ENCODE assay signal across 15 cellular contexts in the genomic region with DNA sequence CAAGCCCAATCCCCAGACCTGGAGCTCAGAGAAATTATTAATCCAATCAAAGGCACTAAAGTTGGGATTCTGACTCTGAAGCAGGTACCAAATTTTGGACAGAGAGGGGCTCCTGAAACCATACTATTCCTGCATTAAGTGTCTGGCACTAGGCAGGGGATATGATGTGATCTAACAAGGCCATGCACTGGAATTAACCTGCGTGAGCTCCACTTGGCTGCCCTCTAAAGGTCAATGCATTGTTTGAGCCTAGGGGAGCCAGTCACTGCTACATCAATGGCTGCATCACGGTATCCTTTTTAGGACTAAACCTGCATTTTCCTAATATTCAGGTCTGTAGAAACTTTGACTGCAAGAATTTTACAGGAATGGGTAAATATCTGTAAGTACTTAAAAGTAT. TPM values are rescaled to one million over a fixed set of nuclear protein-coding genes. Genes with fewer than 3 reads are reported as not detected.
A peak's percentile ranks its signal among the peaks of the same experiment; 100 is the strongest.
DNase-seq lines count a peak whose midpoint lies in the region; ATAC-seq and TF ChIP-seq lines count a peak whose summit lies in the region.
"Had no signal": no experiment of that assay in that cellular context is flagged by ENCODE, and none has a peak within 500 bp of the region (broad histone marks: within the 10 kb centered on the region; RNA-seq: fewer than 3 reads in every experiment).

No MANE protein-coding gene starts in this region.

- no peaks in the 10 kb centered on the region for H3K36me3 Mint-ChIP-seq in activated naive CD4-positive, alpha-beta T cell treated with anti-CD3 and anti-CD28 coated beads, Interleukin-2, amount 50 U/mL, for 24 hours
- no peaks in the 10 kb centered on the region for H3K36me3 Mint-ChIP-seq in central memory CD8-positive, alpha-beta T cell (ENCODE audit: insufficient read depth)
- peaks cover 0 to 6% of the 10 kb centered on the region in 2 donors for H3K36me3 Mint-ChIP-seq in CD4-positive, alpha-beta memory T cell
- H3K36me3 Mint-ChIP-seq: activated CD4-positive, alpha-beta memory T cell treated with anti-CD3 and anti-CD28 coated beads for 36 hours had no signal

- ATAC-seq in Panc1: no peak; the same call in 1 of the 2 replicates
- no peak for ATAC-seq in central memory CD8-positive, alpha-beta T cell (replicated peaks; ENCODE audit: extremely low read depth, poor library complexity, severe bottlenecking)

- CTCF ChIA-PET in Panc1 (lab: Charles Lee): no interaction called here
- CTCF ChIA-PET in CD4-positive, alpha-beta memory T cell (lab: Charles Lee; ENCODE audit: partially characterized antibody): interaction anchor here (0.7 to 18.0 kb wide), 4 partner anchors 12 to 196 kb away, joined by 3 to 467 read pairs (median 4); no protein-coding TSS in a partner anchor

- H3K27me3 ChIP-seq in Panc1 (ENCODE audit: control insufficient read depth, insufficient read depth, low read length): no peaks in the 10 kb centered on the region
- H3K27me3 ChIP-seq in CD4-positive, alpha-beta memory T cell (ENCODE audit: insufficient read depth, low read length): no peaks in the 10 kb centered on the region

- no peaks in the 10 kb centered on the region for H3K4me1 ChIP-seq in Panc1 (ENCODE audit: control insufficient read depth, insufficient read depth, low read length)
- peaks cover 14% of the 10 kb centered on the region for H3K4me1 ChIP-seq in CD4-positive, alpha-beta memory T cell (ENCODE audit: insufficient read depth, low read length)

- H3K4me1 Mint-ChIP-seq in activated naive CD4-positive, alpha-beta T cell treated with anti-CD3 and anti-CD28 coated beads, Interleukin-2, amount 50 U/mL, for 24 hours: peaks cover 48% of the 10 kb centered on the region
- H3K4me1 Mint-ChIP-seq in central memory CD8-positive, alpha-beta T cell: peaks cover 29% of the 10 kb centered on the region
- peaks cover 20 to 42% (median 28%) of the 10 kb centered on the region in 4 donors for H3K4me1 Mint-ChIP-seq in CD4-positive, alpha-beta memory T cell

- POLR2A ChIA-PET in Panc1 (lab: Charles Lee): no interaction called here
- POLR2A ChIA-PET in CD4-positive, alpha-beta memory T cell (lab: Charles Lee; ENCODE audit: partially characterized antibody): interaction anchor here (1.0 to 6.3 kb wide), 2 partner anchors 12 to 16 kb away, joined by 5 to 82 read pairs; no protein-coding TSS in a partner anchor

- no TSS peak for BruUV-seq in Panc1 (replicated peaks; lab: Mats Ljungman, UMichigan)

- peak overlapping the region; percentile 53 for H3K27ac Mint-ChIP-seq in activated naive CD4-positive, alpha-beta T cell treated with anti-CD3 and anti-CD28 coated beads, Interleukin-2, amount 50 U/mL, for 24 hours
- H3K27ac Mint-ChIP-seq in central memory CD8-positive, alpha-beta T cell (ENCODE audit: low read depth): peak overlapping the region; percentile 32
- peak overlapping the region in 2 of 7 donors; percentile 5 to 8 for H3K27ac Mint-ChIP-seq in CD4-positive, alpha-beta memory T cell
- H3K27ac Mint-ChIP-seq: activated CD4-positive, alpha-beta memory T cell treated with anti-CD3 and anti-CD28 coated beads for 36 hours had no signal

- DNase-seq in activated naive CD4-positive, alpha-beta T cell treated with anti-CD3 and anti-CD28 coated beads, Interleukin-2, amount 50 U/mL, for 16 hours: no peak
- DNase-seq in Panc1 (ENCODE audit: low read depth, low spot score) (no peak), retinal pigment epithelial cell (ENCODE audit: low read depth) (no peak), inferior parietal cortex (ENCODE audit: extremely low spot score) (no peak), KBM-7 (no peak)
- no peak for DNase-seq in central memory CD8-positive, alpha-beta T cell (ENCODE audit: low spot score in 2 of 2)
- DNase-seq in CD4-positive, alpha-beta memory T cell: no peak
- DNase-seq: activated CD4-positive, alpha-beta memory T cell treated with anti-CD3 and anti-CD28 coated beads for 36 hours; activated effector memory CD4-positive, alpha-beta T cell treated with anti-CD3 and anti-CD28 coated beads, Interleukin-2, amount 50 U/mL, for 16 hours; kidney; stimulated activated CD4-positive, alpha-beta T cell treated with anti-CD3 and anti-CD28 coated beads, Interleukin-2, amount 100 ng/mL, for 24 hours; T-helper 2 cell; trophoblast cell had no signal

- H3K4me3 Mint-ChIP-seq in activated naive CD4-positive, alpha-beta T cell treated with anti-CD3 and anti-CD28 coated beads, Interleukin-2, amount 50 U/mL, for 24 hours: no peak overlapping the region
- H3K4me3 Mint-ChIP-seq in central memory CD8-positive, alpha-beta T cell: no peak overlapping the region
- H3K4me3 Mint-ChIP-seq in CD4-positive, alpha-beta memory T cell: no peak overlapping the region
- H3K4me3 Mint-ChIP-seq: activated CD4-positive, alpha-beta memory T cell treated with anti-CD3 and anti-CD28 coated beads for 36 hours had no signal

- H3K36me3 ChIP-seq in Panc1 (ENCODE audit: control insufficient read depth, insufficient read depth, low read length): no peaks in the 10 kb centered on the region
- H3K36me3 ChIP-seq in CD4-positive, alpha-beta memory T cell (ENCODE audit: insufficient read depth, low read length): no peaks in the 10 kb centered on the region

- no peaks in the 10 kb centered on the region for H3K9me3 ChIP-seq in Panc1 (ENCODE audit: control insufficient read depth, insufficient read depth, low read depth, low read length)
- H3K9me3 ChIP-seq in CD4-positive, alpha-beta memory T cell (ENCODE audit: control insufficient read depth in 1 of 2, low read length in 2 of 2): no peaks in the 10 kb centered on the region

- TF ChIP-seq CTCF in Panc1 (IDR thresholded peaks at IDR 0.05) (peak; percentile 33), retinal pigment epithelial cell (conservative IDR thresholded peaks at IDR 0.05; ENCODE audit: low read depth, low read length) (peak; percentile 23)

- in situ Hi-C loops in Panc1 (cut with HindIII; ENCODE audit: low pct_unique_long_range_greater_than_20kb, low sequenced_read_pairs): no loop called here
- in situ Hi-C loops in KBM-7 (cut with MboI; ENCODE audit: low pct_unique_long_range_greater_than_20kb, low sequenced_read_pairs): no loop called here

- H3K9me3 Mint-ChIP-seq in activated naive CD4-positive, alpha-beta T cell treated with anti-CD3 and anti-CD28 coated beads, Interleukin-2, amount 50 U/mL, for 24 hours: peaks cover 6% of the 10 kb centered on the region
- H3K9me3 Mint-ChIP-seq in central memory CD8-positive, alpha-beta T cell: no peaks in the 10 kb centered on the region
- peaks cover 0 to 2% (median 0%) of the 10 kb centered on the region in 8 donors for H3K9me3 Mint-ChIP-seq in CD4-positive, alpha-beta memory T cell
- H3K9me3 Mint-ChIP-seq: activated CD4-positive, alpha-beta memory T cell treated with anti-CD3 and anti-CD28 coated beads for 36 hours had no signal

- no peak overlapping the region for H3K27ac ChIP-seq in Panc1 (ENCODE audit: low read length)
- no peak overlapping the region for H3K27ac ChIP-seq in CD4-positive, alpha-beta memory T cell (ENCODE audit: low read depth, low read length)
- H3K27ac ChIP-seq: KMS-11 had no signal

- H3K4me3 ChIP-seq in Panc1 (ENCODE audit: low read depth in 2 of 2, low read length in 2 of 2): no peak overlapping the region
- no peak overlapping the region for H3K4me3 ChIP-seq in retinal pigment epithelial cell (ENCODE audit: low read length)
- H3K4me3 ChIP-seq in CD4-positive, alpha-beta memory T cell (ENCODE audit: low read length in 2 of 2): no peak overlapping the region

- intact Hi-C loops in Panc1 (cut with micrococcal nuclease; ENCODE audit: unreplicated experiment): no loop called here
- intact Hi-C loops in CD4-positive, alpha-beta memory T cell (cut with micrococcal nuclease): no loop called here

- no peaks in the 10 kb centered on the region for H3K27me3 Mint-ChIP-seq in activated naive CD4-positive, alpha-beta T cell treated with anti-CD3 and anti-CD28 coated beads, Interleukin-2, amount 50 U/mL, for 24 hours
- H3K27me3 Mint-ChIP-seq in central memory CD8-positive, alpha-beta T cell: no peaks in the 10 kb centered on the region
- peaks cover 1 to 4% of the 10 kb centered on the region in 2 donors for H3K27me3 Mint-ChIP-seq in CD4-positive, alpha-beta memory T cell
- H3K27me3 Mint-ChIP-seq: activated CD4-positive, alpha-beta memory T cell treated with anti-CD3 and anti-CD28 coated beads for 36 hours had no signal

RNA-seq across cellular contexts. Expression of a gene that starts 42.1 kb away (rescaled TPM):
- 0.82 TPM for total RNA-seq in Panc1 (2021; ENCODE audit: unreplicated experiment)
- polyA plus RNA-seq in Panc1 (2012; ENCODE audit: insufficient read length): 1.2 TPM
- under 1 TPM; 0.52 to 0.58 TPM for total RNA-seq in CD4-positive, alpha-beta memory T cell
- under 1 TPM in 1 of 2 donors, not detected in 1; 0.30 TPM for polyA plus RNA-seq in CD4-positive, alpha-beta memory T cell
